Comparison of ENCODE assay signal across 1 cellular context in the genomic region with DNA sequence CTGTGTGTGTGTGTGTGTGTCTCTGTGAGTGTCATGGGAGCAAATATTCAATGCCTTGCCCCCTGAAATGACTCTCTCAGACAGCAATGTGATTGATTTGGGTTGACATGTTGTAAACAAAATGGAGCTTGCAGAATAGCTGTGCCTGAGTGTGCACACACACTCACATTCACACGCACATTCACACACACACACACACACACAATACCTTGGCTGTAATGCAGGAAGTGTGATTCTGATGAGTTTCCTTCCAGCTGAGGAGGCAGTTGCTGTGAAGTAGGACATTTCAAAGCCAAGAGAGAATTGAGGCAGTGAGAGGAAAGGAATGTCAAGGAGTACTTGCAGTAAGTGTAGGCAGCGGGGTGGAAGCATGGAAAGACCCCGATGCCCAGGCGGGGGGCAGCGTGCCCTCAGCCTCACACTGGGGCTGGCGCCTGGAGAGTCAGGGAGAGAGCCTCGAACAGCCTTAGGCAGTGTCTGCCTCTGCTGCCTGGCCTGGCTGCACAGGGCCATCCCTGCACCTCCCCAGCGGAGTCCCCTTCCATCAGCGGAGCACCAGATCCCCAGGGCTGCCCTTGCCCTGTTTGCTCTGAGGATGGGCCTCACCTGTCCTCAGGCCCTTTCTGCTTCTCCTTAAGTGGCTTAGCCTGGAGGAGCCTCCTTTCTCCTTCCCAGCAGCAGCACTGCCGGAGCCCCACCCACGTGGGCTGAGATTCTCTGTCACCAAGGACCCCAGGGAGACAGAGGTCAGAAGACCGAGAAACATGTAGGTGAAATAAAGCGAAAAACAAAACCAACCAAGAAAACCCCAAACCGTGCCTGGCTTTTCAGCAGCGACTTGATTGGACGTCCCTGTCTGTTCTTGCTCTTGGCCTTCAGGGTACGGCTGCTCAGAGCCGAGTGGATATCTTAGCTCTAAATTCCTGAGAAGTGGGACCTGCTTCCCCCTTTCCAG.
TF ChIP-seq lines count a peak whose summit lies in the region.

No MANE protein-coding gene starts in this region.

TF ChIP-seq in endothelial cell of umbilical vein, 7 proteins besides CTCF, POLR2A, EP300 and RAD21:
- TF ChIP-seq POLR2AphosphoS5 (IDR thresholded peaks at IDR 0.05; ENCODE audit: insufficient read depth, low read depth, low read length) = no peak
TF ChIP-seq in endothelial cell of umbilical vein: peak in this region for 0.
